Comparison of ENCODE assay signal across 13 cellular contexts in the genomic region with DNA sequence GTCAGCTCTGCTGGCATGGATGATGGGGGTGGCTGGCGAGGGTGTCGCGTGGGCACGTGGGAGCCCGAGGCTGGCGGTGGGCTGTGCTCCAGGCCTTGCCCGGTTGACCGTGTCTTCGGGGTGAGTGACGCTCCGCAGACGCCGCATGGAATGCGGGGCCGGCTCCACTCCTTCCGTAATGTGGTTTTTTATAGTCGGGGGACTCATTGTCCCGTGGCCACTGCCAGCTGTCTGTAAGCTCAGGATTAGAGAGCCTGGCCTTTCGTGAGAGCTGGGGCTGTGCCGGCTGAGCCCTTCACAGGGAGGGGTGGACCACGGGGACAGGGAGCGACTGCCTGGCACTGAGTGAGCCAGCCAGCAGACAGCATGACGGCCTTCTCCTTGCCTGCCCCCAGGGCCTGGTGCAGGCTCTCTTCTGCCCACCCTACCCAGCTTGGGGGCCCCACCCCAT. TPM values are rescaled to one million over a fixed set of nuclear protein-coding genes. Genes with fewer than 3 reads are reported as not detected.
DNase-seq lines count a peak whose midpoint lies in the region; ATAC-seq and TF ChIP-seq lines count a peak whose summit lies in the region.
"Had no signal": no experiment of that assay in that cellular context is flagged by ENCODE, and none has a peak within 500 bp of the region (broad histone marks: within the 10 kb centered on the region; RNA-seq: fewer than 3 reads in every experiment).

No MANE protein-coding gene starts in this region.

- no peak overlapping the region for H2AFZ ChIP-seq in neuronal stem cell (ENCODE audit: low read length)

- H3K79me1 ChIP-seq in neuronal stem cell (ENCODE audit: low read depth, low read length): peaks cover 2% of the 10 kb centered on the region

- no peak for TF ChIP-seq POLR2A in sigmoid colon (IDR thresholded peaks at IDR 0.05)

- no peak overlapping the region for H3K14ac ChIP-seq in neuronal stem cell (ENCODE audit: low read length)

- peak overlapping the region; percentile 97 for H2BK12ac ChIP-seq in neuronal stem cell (ENCODE audit: low read length)

- peak overlapping the region; percentile 89 for H3K23ac ChIP-seq in neuronal stem cell (ENCODE audit: low read depth, low read length, poor library complexity)

- peak overlapping the region; percentile 70 for H3K9ac ChIP-seq in neuronal stem cell (ENCODE audit: low read depth, low read length, poor library complexity)

- no peak overlapping the region for H2BK120ac ChIP-seq in neuronal stem cell (ENCODE audit: low read depth, low read length)

- peak overlapping the region; percentile 99 for H2AK5ac ChIP-seq in neuronal stem cell (ENCODE audit: low read depth, low read length)

- ATAC-seq in sciatic nerve (no peak), HG03469 (IDR thresholded peaks at IDR 0.05; ENCODE audit: unreplicated experiment) (no peak)
- ATAC-seq: CD8-positive, alpha-beta T cell had no signal

- H3K4me2 ChIP-seq in neuronal stem cell (ENCODE audit: insufficient read depth, low read length, poor library complexity, severe bottlenecking): no peak overlapping the region

- peak overlapping the region; percentile 98 for H2BK15ac ChIP-seq in neuronal stem cell (ENCODE audit: low read length)

- intact Hi-C loops in sciatic nerve (cut with DNase I) (no loop called here), sigmoid colon (cut with DNase I) (loop anchor here (5.0 kb wide), 1 partner anchor 136 kb away; no protein-coding TSS in a partner anchor)

- H3K4me1 ChIP-seq in neuronal stem cell (ENCODE audit: control insufficient read depth in 2 of 2, insufficient read depth in 1 of 2, low read depth in 1 of 2, low read length in 2 of 2): peaks cover 52 to 55% of the 10 kb centered on the region in 2 donors
- H3K4me1 ChIP-seq in sigmoid colon: peaks cover 0 to 10% (median 7%) of the 10 kb centered on the region in 4 donors

- POLR2A ChIA-PET in BJ (lab: Charles Lee): no interaction called here

- H3K4me3 ChIP-seq in BJ (ENCODE audit: low read depth, low read length) (no peak overlapping the region), neuronal stem cell (ENCODE audit: low read length in 2 of 2) (no peak overlapping the region), sigmoid colon (no peak overlapping the region)

- peak; percentile 12 for DNase-seq in BJ (ENCODE audit: low read depth)
- peak; percentile 14 for DNase-seq in LoVo (ENCODE audit: low spot score)
- peak; percentile 22 for DNase-seq in fibroblast of peridontal ligament (ENCODE audit: extremely low read depth)
- no peak for DNase-seq in neuronal stem cell (ENCODE audit: low spot score)
- no peak for DNase-seq in NCI-H2196 treated with DMSO at 0.1 percent for 48 hours (lab: John Stamatoyannopoulos, UW; ENCODE audit: unreplicated experiment)
- no peak for DNase-seq in sciatic nerve (ENCODE audit: low spot score)
- DNase-seq in sigmoid colon: no peak
- DNase-seq: activated CD4-positive, alpha-beta T cell treated with anti-CD3 and anti-CD28 coated beads for 4 hours; CD8-positive, alpha-beta T cell; NCI-H446 had no signal

- peak overlapping the region; percentile 66 for H2BK5ac ChIP-seq in neuronal stem cell (ENCODE audit: low read length)

- H3K36me3 ChIP-seq in BJ (ENCODE audit: control insufficient read depth, insufficient read depth, low read length): no peaks in the 10 kb centered on the region
- H3K36me3 ChIP-seq in neuronal stem cell (replicated peaks in 1 of 2; ENCODE audit: control insufficient read depth in 2 of 2, insufficient read depth in 2 of 2, low read length in 2 of 2): no peaks in the 10 kb centered on the region
- no peaks in the 10 kb centered on the region for H3K36me3 ChIP-seq in sigmoid colon

- no peak overlapping the region for H4K91ac ChIP-seq in neuronal stem cell (ENCODE audit: low read depth, low read length, poor library complexity)

- H3K27ac ChIP-seq in neuronal stem cell (replicated peaks; ENCODE audit: low read length) (no peak overlapping the region), sigmoid colon (no peak overlapping the region)

- no peak overlapping the region for H4K8ac ChIP-seq in neuronal stem cell (ENCODE audit: low read depth, low read length)

- peak overlapping the region; percentile 93 for H3K4ac ChIP-seq in neuronal stem cell (ENCODE audit: low read length)

- CTCF ChIA-PET in BJ (lab: Yijun Ruan, JAX): no interaction called here

- WGBS in neuronal stem cell (ENCODE audit: extremely low coverage in 2 of 2, insufficient read length in 2 of 2, insufficient replicate concordance in 1 of 2), 2 donors: no CpG with 5 or more reads among the region's 23 CpGs
- 33 to 68% methylated on average over 23 of the region's 23 CpGs for WGBS in sigmoid colon, 2 donors

- H3K18ac ChIP-seq in neuronal stem cell (ENCODE audit: low read length): peak overlapping the region; percentile 92

- H3K27me3 ChIP-seq in BJ (ENCODE audit: control insufficient read depth, insufficient read depth, low read length) (no peaks in the 10 kb centered on the region; the same call in 1 of the 2 replicates), neuronal stem cell (ENCODE audit: control insufficient read depth in 3 of 3, insufficient read depth in 3 of 3, low read depth in 1 of 3, low read length in 3 of 3) (peaks cover 0 to 22% (median 5%) of the 10 kb centered on the region in 3 experiments), sigmoid colon (peaks cover 0 to 67% (median 13%) of the 10 kb centered on the region in 3 donors)

- TF ChIP-seq CTCF in BJ (IDR thresholded peaks at IDR 0.05; ENCODE audit: insufficient read depth, low read depth, low read length): no peak
- no peak for TF ChIP-seq CTCF in sigmoid colon (IDR thresholded peaks at IDR 0.05)

- peak in 1 of 4 donors; percentile 50 for TF ChIP-seq EP300 in sigmoid colon (IDR thresholded peaks at IDR 0.05)

- H3K9me3 ChIP-seq in neuronal stem cell (replicated peaks in 1 of 2; ENCODE audit: control insufficient read depth in 2 of 2, insufficient read depth in 1 of 2, low read depth in 1 of 2, low read length in 2 of 2): no peaks in the 10 kb centered on the region
- no peaks in the 10 kb centered on the region for H3K9me3 ChIP-seq in sigmoid colon

RNA-seq across cellular contexts. Expression of a gene that starts 20.4 kb away (rescaled TPM):
- polyA plus RNA-seq in BJ (2011; rRNA removed): not detected in 2 replicates
- polyA minus RNA-seq in BJ (2011; rRNA and poly(A)+ RNA removed): not detected in 2 replicates
- 0.14 TPM for polyA plus RNA-seq in neuronal stem cell (2013, experiment 1 of 2)
- polyA plus RNA-seq in neuronal stem cell (2013, experiment 2 of 2): 0.11 TPM
- total RNA-seq in sciatic nerve: not detected
- total RNA-seq in sigmoid colon: 1 to 10 TPM in 1 of 4 donors, not detected in 3; 1.9 TPM
- polyA plus RNA-seq in sigmoid colon: 1 to 10 TPM in 1 of 3 donors, under 1 TPM in 1, not detected in 1; 0.85 to 1.2 TPM
- total RNA-seq: CD8-positive, alpha-beta T cell; lung microvascular endothelial cell; progenitor cell of endocrine pancreas had no signal

RNA-seq across cellular contexts. Expression of a gene that starts 41.7 kb away (rescaled TPM):
- polyA plus RNA-seq in BJ (2011; rRNA removed) (not detected in 2 replicates), sigmoid colon (under 1 TPM in 1 of 3 donors, not detected in 2; 0.22 TPM)
- not detected in 2 replicates for polyA minus RNA-seq in BJ (2011; rRNA and poly(A)+ RNA removed)
- polyA plus RNA-seq in neuronal stem cell (2013, experiment 1 of 2): 0.59 TPM
- 0.61 TPM for polyA plus RNA-seq in neuronal stem cell (2013, experiment 2 of 2)
- total RNA-seq in sciatic nerve (not detected), sigmoid colon (under 1 TPM; 0.33 to 0.55 (median 0.38) TPM)
- total RNA-seq: CD8-positive, alpha-beta T cell had no signal

RNA-seq across cellular contexts. Expression of a gene that starts 48.7 kb away (rescaled TPM):
- polyA plus RNA-seq in BJ (2011; rRNA removed) (197 and 275 TPM in 2 replicates), sigmoid colon (100 to 1,000 TPM in 1 of 3 donors, 10 to 100 TPM in 2; 25.2 to 123 (median 44.2) TPM)
- polyA minus RNA-seq in BJ (2011; rRNA and poly(A)+ RNA removed): 19.4 and 21.9 TPM in 2 replicates
- 56.9 TPM for polyA plus RNA-seq in neuronal stem cell (2013, experiment 1 of 2)
- 58.7 TPM for polyA plus RNA-seq in neuronal stem cell (2013, experiment 2 of 2)
- total RNA-seq in sciatic nerve (105 TPM), sigmoid colon (100 to 1,000 TPM in 2 of 4 donors, 10 to 100 TPM in 2; 85.3 to 127 (median 99.6) TPM)

Comparison
In these comparisons a context has a peak if more than half of its experiments do, and no peak if none do; other contexts are left out.
1. DNase-seq: peak in BJ (single experiment), LoVo (single experiment) and fibroblast of peridontal ligament (single experiment); none in neuronal stem cell (single experiment), NCI-H2196 treated with DMSO at 0.1 percent for 48 hours (single experiment), sciatic nerve (single experiment) and sigmoid colon (single experiment).